9 cellular contexts compared by ENCODE assay signal in genomic region chr13:102141625-102142472, GRCh38.
A peak's percentile ranks its signal among the peaks of the same experiment; 100 is the strongest.
DNase-seq lines count a peak whose midpoint lies in the region; ATAC-seq and TF ChIP-seq lines count a peak whose summit lies in the region.
"Had no signal": no experiment of that assay in that cellular context is flagged by ENCODE, and none has a peak within 500 bp of the region (broad histone marks: within the 10 kb centered on the region; RNA-seq: fewer than 3 reads in every experiment).

No MANE protein-coding gene starts in this region.

- POLR2A ChIA-PET in Panc1 (lab: Charles Lee) = no interaction called here

- ATAC-seq in Panc1 (no peak), HG02938 (IDR thresholded peaks at IDR 0.05; ENCODE audit: unreplicated experiment) (no peak)

- TF ChIP-seq CTCF in Panc1 (IDR thresholded peaks at IDR 0.05) (peak; percentile 48; the same call in 1 of the 2 replicates), fibroblast of villous mesenchyme (IDR thresholded peaks at IDR 0.05; ENCODE audit: insufficient read depth, low read depth, low read length) (peak; percentile 68), tibial artery (IDR thresholded peaks at IDR 0.05) (peak; percentile 50 to 60)

- no TSS peak for BruUV-seq in Panc1 (replicated peaks; lab: Mats Ljungman, UMichigan)

- H3K4me1 ChIP-seq in Panc1 (ENCODE audit: control insufficient read depth, insufficient read depth, low read length) (no peaks in the 10 kb centered on the region), tibial artery (peaks cover 0 to 5% (median 0%) of the 10 kb centered on the region in 4 donors)

- no peaks in the 10 kb centered on the region for H3K36me3 ChIP-seq in H7 (replicated peaks; ENCODE audit: control insufficient read depth, insufficient read depth, low read length)
- no peaks in the 10 kb centered on the region for H3K36me3 ChIP-seq in Panc1 (ENCODE audit: control insufficient read depth, insufficient read depth, low read length)
- no peaks in the 10 kb centered on the region for H3K36me3 ChIP-seq in tibial artery

- CTCF ChIA-PET in Panc1 (lab: Charles Lee) = interaction anchor here (2.0 kb wide), 1 partner anchor 414 kb away, joined by 11 read pairs; no protein-coding TSS in a partner anchor

- in situ Hi-C loops in Panc1 (cut with HindIII; ENCODE audit: low pct_unique_long_range_greater_than_20kb, low sequenced_read_pairs) = no loop called here

- DNase-seq in Ammon's horn (ENCODE audit: low spot score) = peak; percentile 18
- DNase-seq in H7 = peak; percentile 1
- no peak for DNase-seq in Panc1 (ENCODE audit: low read depth, low spot score)
- peak; percentile 33 for DNase-seq in fibroblast of villous mesenchyme (ENCODE audit: low read depth)
- DNase-seq in tibial artery = no peak
- no peak for DNase-seq in NK-92 treated with Interleukin-12 subunit alpha and Interleukin-12 subunit beta, amount 100 ng/mL, for 24 hours (lab: John Stamatoyannopoulos, UW)
- no peak for DNase-seq in NCI-H2196 (lab: John Stamatoyannopoulos, UW; ENCODE audit: unreplicated experiment)

- intact Hi-C loops in Panc1 (cut with micrococcal nuclease; ENCODE audit: unreplicated experiment) = no loop called here
- intact Hi-C loops in tibial artery (cut with DNase I; ENCODE audit: low total_unique reads) = no loop called here

- H3K9me3 ChIP-seq in Panc1 (ENCODE audit: control insufficient read depth, insufficient read depth, low read depth, low read length) (no peaks in the 10 kb centered on the region), tibial artery (no peaks in the 10 kb centered on the region)

- H3K4me3 ChIP-seq in H7 (ENCODE audit: insufficient read depth, low read depth, low read length) (no peak overlapping the region), Panc1 (ENCODE audit: low read depth in 2 of 2, low read length in 2 of 2) (no peak overlapping the region), fibroblast of villous mesenchyme (ENCODE audit: low read depth, low read length) (no peak overlapping the region), tibial artery (no peak overlapping the region)

- H3K27ac ChIP-seq in Panc1 (ENCODE audit: low read length) (no peak overlapping the region), tibial artery (no peak overlapping the region)
- H3K27ac ChIP-seq: epithelial cell of prostate had no signal

- H3K27me3 ChIP-seq in H7 (ENCODE audit: control insufficient read depth, insufficient read depth, low read length) (no peaks in the 10 kb centered on the region), Panc1 (ENCODE audit: control insufficient read depth, insufficient read depth, low read length) (no peaks in the 10 kb centered on the region), tibial artery (no peaks in the 10 kb centered on the region)

Comparison
In these comparisons a context has a peak if more than half of its experiments do, and no peak if none do; other contexts are left out.
1. DNase-seq: peak in Ammon's horn (single experiment), H7 (single experiment) and fibroblast of villous mesenchyme (single experiment); none in Panc1 (single experiment), tibial artery (0 of 2), NK-92 treated with Interleukin-12 subunit alpha and Interleukin-12 subunit beta, amount 100 ng/mL, for 24 hours (single experiment) and NCI-H2196 (single experiment).
2. Peak in every context shown above with its lines, with median percentiles within 50 percentile points of each other: CTCF ChIP-seq.